ENCODE assay signal across 8 cellular contexts in the genomic region with DNA sequence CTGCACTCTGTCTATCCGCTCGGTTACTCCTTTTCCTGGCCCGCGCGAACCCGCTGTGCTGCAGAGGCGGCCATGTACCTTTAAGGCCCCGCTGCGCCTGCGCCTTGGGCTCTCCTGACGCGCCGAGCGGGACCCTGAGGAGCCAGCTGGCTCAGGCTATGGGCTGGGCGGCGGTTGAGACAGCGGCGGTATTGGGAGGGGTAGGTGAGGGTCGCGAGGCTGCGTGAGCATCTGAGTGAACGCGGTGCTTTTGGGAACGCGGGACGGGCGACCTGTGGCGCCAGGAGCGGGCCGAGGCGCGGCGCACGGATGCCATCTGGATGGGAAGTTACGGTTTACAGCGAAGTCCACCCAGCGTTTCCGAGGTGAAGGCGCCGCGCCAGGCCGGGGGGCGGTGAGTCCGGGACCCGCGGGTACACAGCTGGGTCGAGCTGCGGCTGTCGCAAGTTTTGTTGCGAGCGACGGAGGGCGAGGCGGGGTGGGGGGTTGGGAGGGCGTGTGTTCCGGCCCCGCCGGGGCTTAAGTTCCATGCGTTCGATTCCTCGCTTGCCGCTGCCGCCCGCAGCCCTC. TPM values are rescaled to one million over a fixed set of nuclear protein-coding genes. Genes with fewer than 3 reads are reported as not detected.
DNase-seq lines count a peak whose midpoint lies in the region; TF ChIP-seq lines count a peak whose summit lies in the region.
"Not testable (repeated sequence)": the region's sequence is repeated elsewhere in the genome, so short reads cannot be mapped to it uniquely, and the experiment has no call there.

A gene with protein sequence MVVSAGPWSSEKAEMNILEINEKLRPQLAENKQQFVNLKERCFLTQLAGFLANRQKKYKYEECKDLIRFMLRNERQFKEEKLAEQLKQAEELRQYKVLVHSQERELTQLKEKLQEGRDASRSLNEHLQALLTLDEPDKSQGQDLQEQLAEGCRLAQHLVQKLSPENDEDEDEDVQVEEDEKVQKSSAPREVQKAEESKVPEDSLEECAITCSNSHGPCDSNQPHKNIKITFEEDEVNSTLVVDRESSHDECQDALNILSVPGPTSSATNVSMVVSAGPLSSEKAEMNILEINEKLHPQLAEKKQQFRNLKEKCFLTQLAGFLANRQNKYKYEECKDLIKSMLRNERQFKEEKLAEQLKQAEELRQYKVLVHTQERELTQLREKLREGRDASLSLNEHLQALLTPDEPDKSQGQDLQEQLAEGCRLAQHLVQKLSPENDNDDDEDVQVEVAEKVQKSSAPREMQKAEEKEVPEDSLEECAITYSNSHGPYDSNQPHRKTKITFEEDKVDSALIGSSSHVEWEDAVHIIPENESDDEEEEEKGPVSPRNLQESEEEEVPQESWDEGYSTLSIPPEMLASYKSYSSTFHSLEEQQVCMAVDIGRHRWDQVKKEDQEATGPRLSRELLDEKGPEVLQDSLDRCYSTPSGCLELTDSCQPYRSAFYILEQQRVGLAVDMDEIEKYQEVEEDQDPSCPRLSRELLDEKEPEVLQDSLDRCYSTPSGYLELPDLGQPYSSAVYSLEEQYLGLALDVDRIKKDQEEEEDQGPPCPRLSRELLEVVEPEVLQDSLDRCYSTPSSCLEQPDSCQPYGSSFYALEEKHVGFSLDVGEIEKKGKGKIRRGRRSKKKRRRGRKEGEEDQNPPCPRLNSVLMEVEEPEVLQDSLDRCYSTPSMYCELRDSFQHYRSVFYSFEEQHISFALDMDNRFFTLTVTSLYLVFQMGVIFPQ (plus strand): TSS at position 125 of the 570 bp plus-strand sequence. CDS start 21,488 bp downstream, outside the sequence.

- peak within 1 kb of the TSS; percentile 96 for H3K4me3 Mint-ChIP-seq in HFFc6
- H3K4me3 Mint-ChIP-seq in T-helper 1 cell treated with Interleukin-12 subunit alpha and Interleukin-12 subunit beta and Interleukin-4 antibody, amounts not matched to agents 30 μg/mL and 1 μg/mL, for 36 hours, result peak within 1 kb of the TSS; percentile 94

- H2AFZ ChIP-seq in neuron (ENCODE audit: low read depth, low read length), result not testable (repeated sequence)

- H3K27ac Mint-ChIP-seq in HFFc6, result peak within 1 kb of the TSS; percentile 88
- peak within 1 kb of the TSS; percentile 93 for H3K27ac Mint-ChIP-seq in T-helper 1 cell treated with Interleukin-12 subunit alpha and Interleukin-12 subunit beta and Interleukin-4 antibody, amounts not matched to agents 30 μg/mL and 1 μg/mL, for 36 hours

- not testable (repeated sequence) for H3K27me3 Mint-ChIP-seq in HFFc6 (ENCODE audit: insufficient read depth); T-helper 1 cell treated with Interleukin-12 subunit alpha and Interleukin-12 subunit beta and Interleukin-4 antibody, amounts not matched to agents 30 μg/mL and 1 μg/mL, for 36 hours (ENCODE audit: low read depth)

- TF ChIP-seq CTCF in HFFc6 (IDR thresholded peaks at IDR 0.05), result not testable (repeated sequence)

- not testable (repeated sequence) for H3K36me3 Mint-ChIP-seq in HFFc6 (ENCODE audit: low read depth); T-helper 1 cell treated with Interleukin-12 subunit alpha and Interleukin-12 subunit beta and Interleukin-4 antibody, amounts not matched to agents 30 μg/mL and 1 μg/mL, for 36 hours (ENCODE audit: low read depth)

- not testable (repeated sequence) for H3K9me3 ChIP-seq in neuron (ENCODE audit: low read length)

- H3K4me1 Mint-ChIP-seq in HFFc6 (ENCODE audit: low read depth); T-helper 1 cell treated with Interleukin-12 subunit alpha and Interleukin-12 subunit beta and Interleukin-4 antibody, amounts not matched to agents 30 μg/mL and 1 μg/mL, for 36 hours (ENCODE audit: low read depth): not testable (repeated sequence)

- not testable (repeated sequence) for H3K27me3 ChIP-seq in neuron (ENCODE audit: insufficient read depth, low read length)

- peak; percentile 65 for DNase-seq in EL
- peak; percentile 48 for DNase-seq in HFFc6
- peak; percentile 67 for DNase-seq in M059J (ENCODE audit: low read depth)
- peak; percentile 76 for DNase-seq in activated naive CD4-positive, alpha-beta T cell treated with anti-CD3 and anti-CD28 coated beads, Interleukin-2, amount 50 U/mL, for 16 hours
- DNase-seq in globus pallidus (ENCODE audit: low spot score), result peak; percentile 17
- peak; percentile 44 to 72 (median 58) for DNase-seq in stimulated activated naive CD4-positive, alpha-beta T cell (lab: John Stamatoyannopoulos, UW)

- H3K4me3 ChIP-seq in neuron (ENCODE audit: low read length), result peak within 1 kb of the TSS; percentile 60

- H3K9me3 Mint-ChIP-seq in HFFc6; T-helper 1 cell treated with Interleukin-12 subunit alpha and Interleukin-12 subunit beta and Interleukin-4 antibody, amounts not matched to agents 30 μg/mL and 1 μg/mL, for 36 hours: not testable (repeated sequence)

- H3K36me3 ChIP-seq in neuron (ENCODE audit: insufficient read depth, low read length), result not testable (repeated sequence)

- not testable (repeated sequence) for H3K4me1 ChIP-seq in neuron (ENCODE audit: insufficient read depth, low read length)

RNA-seq across cellular contexts. Expression of the gene that starts here (rescaled TPM):
- 1 to 10 TPM; 5.5 to 7.0 (median 6.0) TPM for total RNA-seq in HFFc6 (2021; fragmentation: NEBNext Ultra II Directional; extraction: Animal tissue kit (Norgen Biotek cat#: 25700))
- total RNA-seq in M059J (2014; rRNA removed; shearing (Covaris generic)), result 8.8 and 14.4 TPM in 2 replicates

Comparison
In these comparisons a context has a peak if more than half of its experiments do, and no peak if none do; other contexts are left out.
1. Peak in every context shown above with its lines: DNase-seq and H3K4me3 ChIP-seq.
2. DNase-seq: peak in every context shown above with its lines; median percentile 76 in activated naive CD4-positive, alpha-beta T cell treated with anti-CD3 and anti-CD28 coated beads, Interleukin-2, amount 50 U/mL, for 16 hours; 67 in M059J; 65 in EL; 58 in stimulated activated naive CD4-positive, alpha-beta T cell; 48 in HFFc6; 17 in globus pallidus.